Comparison of ENCODE assay signal across 13 cellular contexts in genomic region chr9:127446720-127447415, GRCh38. TPM values are rescaled to one million over a fixed set of nuclear protein-coding genes. Genes with fewer than 3 reads are reported as not detected.
DNase-seq lines count a peak whose midpoint lies in the region; ATAC-seq, FAIRE-seq and TF ChIP-seq lines count a peak whose summit lies in the region.
"Had no signal": no experiment of that assay in that cellular context is flagged by ENCODE, and none has a peak within 500 bp of the region (broad histone marks: within the 10 kb centered on the region; RNA-seq: fewer than 3 reads in every experiment).

No MANE protein-coding gene starts in this region.

- peaks cover 34% of the 10 kb centered on the region for H4K20me1 ChIP-seq in hepatocyte (ENCODE audit: insufficient read depth, poor library complexity, severe bottlenecking)

- H3K9me3 ChIP-seq in SK-N-MC (ENCODE audit: low read depth, low read length) (0 out of 2 replicates have a peak, but pooled peaks cover 4% of the 10 kb centered on the region), hepatocyte (ENCODE audit: low read depth) (peaks cover 3% of the 10 kb centered on the region)
- H3K9me3 ChIP-seq: prostate gland had no signal

- no peak for FAIRE-seq in GM12892 (lab: Jason Lieb, UNC)
- FAIRE-seq: H54 had no signal

- WGBS in hepatocyte (ENCODE audit: low lambda C conversion rate, missing lambda C conversion rate): 91% methylated on average over 7 of the region's 7 CpGs

- no peak overlapping the region for H3K4me3 ChIP-seq in SK-N-MC
- H3K4me3 ChIP-seq in hepatocyte: no peak overlapping the region
- H3K4me3 ChIP-seq: prostate gland had no signal

- H3K36me3 ChIP-seq in SK-N-MC (ENCODE audit: insufficient read depth, low read length) (peaks cover 81% of the 10 kb centered on the region), hepatocyte (replicated peaks; ENCODE audit: insufficient read depth, low read depth) (no peaks in the 10 kb centered on the region)

- ATAC-seq in HG03097 (IDR thresholded peaks at IDR 0.05; ENCODE audit: low FRiP score, unreplicated experiment): no peak
- no peak for ATAC-seq in GM21717 (IDR thresholded peaks at IDR 0.05; ENCODE audit: unreplicated experiment)

- H3K4me2 ChIP-seq in hepatocyte: no peak overlapping the region

- peak overlapping the region; percentile 11 for H3K27ac ChIP-seq in C4-2B
- H3K27ac ChIP-seq in SK-N-MC: peak overlapping the region; percentile 73
- H3K27ac ChIP-seq in hepatocyte: peak overlapping the region; percentile 8
- H3K27ac ChIP-seq: prostate gland had no signal

- H3K9me2 ChIP-seq in hepatocyte (replicated peaks; ENCODE audit: insufficient read depth): no peaks in the 10 kb centered on the region

- no peak overlapping the region for H3K9ac ChIP-seq in SK-N-MC (ENCODE audit: insufficient read length)

- peak; percentile 42; the same call in 1 of the 2 replicates for TF ChIP-seq POLR2A in GM12892 (IDR thresholded peaks at IDR 0.05; ENCODE audit: low read depth, low read length)

- TF ChIP-seq CTCF in C4-2B (conservative IDR thresholded peaks at IDR 0.05) (no peak), hepatocyte (IDR thresholded peaks at IDR 0.05; ENCODE audit: poor library complexity) (no peak)

- no peak for DNase-seq in GM12892 (ENCODE audit: insufficient read length)
- no peak for DNase-seq in SK-N-MC (ENCODE audit: low read depth, low spot score)
- DNase-seq in hepatocyte (ENCODE audit: low spot score): no peak
- DNase-seq in activated effector memory CD4-positive, alpha-beta T cell treated with Interleukin-2 at 50 U/mL for 16 hours: no peak
- DNase-seq in nucleus accumbens (lab: John Stamatoyannopoulos, UW): no peak
- DNase-seq: central memory CD4-positive, alpha-beta T cell; NCI-H187 treated with DMSO at 0.1 percent for 48 hours; Right ventricle myocardium superior had no signal

- H2AFZ ChIP-seq in hepatocyte: no peak overlapping the region

- H3K4me1 ChIP-seq in hepatocyte (ENCODE audit: insufficient read depth): peaks cover 11% of the 10 kb centered on the region

- H3K27me3 ChIP-seq in hepatocyte: no peaks in the 10 kb centered on the region

- peaks cover 30% of the 10 kb centered on the region for H3K79me2 ChIP-seq in hepatocyte

RNA-seq across cellular contexts. Expression of gene RPL12, which starts 4.3 kb away (rescaled TPM):
- polyA plus RNA-seq in GM12892 (2012; ENCODE audit: missing spikeins): 4,522 TPM
- 1,720 and 2,202 TPM in 2 replicates for total RNA-seq in hepatocyte
- 392 and 417 TPM in 2 replicates for polyA plus RNA-seq in hepatocyte

RNA-seq across cellular contexts. Expression of gene LRSAM1, which starts 4.4 kb away (rescaled TPM):
- polyA plus RNA-seq in GM12892 (2012; ENCODE audit: missing spikeins): 11.2 TPM
- 6.8 and 10.7 TPM in 2 replicates for total RNA-seq in hepatocyte
- 19.4 and 22.1 TPM in 2 replicates for polyA plus RNA-seq in hepatocyte

RNA-seq across cellular contexts. Expression of gene ZNF79, which starts 22.7 kb away (rescaled TPM):
- 4.2 TPM for polyA plus RNA-seq in GM12892 (2012; ENCODE audit: missing spikeins)
- 8.3 and 9.0 TPM in 2 replicates for total RNA-seq in hepatocyte
- polyA plus RNA-seq in hepatocyte: 3.8 and 6.0 TPM in 2 replicates

RNA-seq across cellular contexts. Expression of gene SLC2A8, which starts 49.9 kb away (rescaled TPM):
- 3.0 TPM for polyA plus RNA-seq in GM12892 (2012; ENCODE audit: missing spikeins)
- total RNA-seq in hepatocyte: 91.7 and 99.7 TPM in 2 replicates
- 138 and 145 TPM in 2 replicates for polyA plus RNA-seq in hepatocyte

Comparison
In these comparisons a context has a peak if more than half of its experiments do, and no peak if none do; other contexts are left out.
1. H3K27ac ChIP-seq: peak in every context shown above with its lines; median percentile 73 in SK-N-MC; 11 in C4-2B; 8 in hepatocyte.